In the genomic region with DNA sequence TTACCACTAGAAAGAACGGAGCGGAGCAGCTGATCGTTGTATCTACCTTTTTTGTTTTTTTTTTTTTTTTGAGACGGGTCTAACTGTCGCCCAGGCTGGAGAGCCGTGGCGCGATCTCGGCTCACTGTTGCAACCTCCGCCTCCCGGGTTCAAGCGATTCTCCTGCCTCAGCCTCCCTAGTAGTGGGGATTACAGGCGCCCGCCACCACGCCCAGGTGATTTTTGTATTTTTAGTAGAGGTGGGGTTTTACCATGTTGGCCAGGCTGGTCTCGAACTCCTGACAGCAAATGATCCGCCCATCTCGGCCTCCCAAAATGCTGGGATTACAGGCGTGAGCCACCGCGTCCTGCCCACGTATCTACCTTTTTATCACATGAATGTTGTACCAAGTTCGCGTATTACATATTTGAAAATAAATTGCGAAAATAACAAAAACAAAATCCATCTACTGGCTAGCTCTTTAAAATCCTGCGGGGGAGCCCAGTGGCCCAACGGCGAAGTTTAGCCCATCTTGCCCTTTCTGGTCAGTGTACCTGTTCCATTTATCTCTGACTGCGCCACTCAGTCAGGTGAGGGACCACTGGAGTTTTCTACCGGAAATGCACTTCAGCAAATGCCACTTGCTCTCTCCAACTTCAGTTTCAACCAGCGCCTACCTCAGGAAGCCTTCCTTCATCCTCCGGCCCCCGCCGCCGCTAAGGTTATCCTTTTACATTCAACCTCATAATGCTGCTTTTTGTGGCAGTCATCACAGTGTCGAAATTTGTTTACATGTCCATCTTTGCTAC, we compare ENCODE assay signal across 8 cellular contexts. TPM values are rescaled to one million over a fixed set of nuclear protein-coding genes. Genes with fewer than 3 reads are reported as not detected.
A peak's percentile ranks its signal among the peaks of the same experiment; 100 is the strongest.
DNase-seq lines count a peak whose midpoint lies in the region; ATAC-seq and TF ChIP-seq lines count a peak whose summit lies in the region.

No MANE protein-coding gene starts in this region.

- H3K4me3 ChIP-seq in uterus = peak overlapping the region; percentile 93 to 95

- peaks cover 40% of the 10 kb centered on the region for H3K4me1 Mint-ChIP-seq in HFFc6 (ENCODE audit: low read depth)
- peaks cover 34% of the 10 kb centered on the region for H3K4me1 Mint-ChIP-seq in activated CD4-positive, alpha-beta T cell treated with anti-CD3 and anti-CD28 coated beads, Interleukin-2, amount 10 ng/mL, durations not matched to agents 7 days and 5 days
- peaks cover 12% of the 10 kb centered on the region for H3K4me1 Mint-ChIP-seq in endothelial cell (ENCODE audit: unreplicated experiment)
- peaks cover 16 to 58% (median 43%) of the 10 kb centered on the region in 4 donors for H3K4me1 Mint-ChIP-seq in naive thymus-derived CD8-positive, alpha-beta T cell

- H3K27ac Mint-ChIP-seq in HFFc6 (peak overlapping the region; percentile 98), endothelial cell (ENCODE audit: unreplicated experiment) (peak overlapping the region; percentile 86)
- H3K27ac Mint-ChIP-seq in activated CD4-positive, alpha-beta T cell treated with anti-CD3 and anti-CD28 coated beads, Interleukin-2, amount 10 ng/mL, durations not matched to agents 7 days and 5 days = peak overlapping the region; percentile 94
- peak overlapping the region; percentile 86 to 98 (median 96) for H3K27ac Mint-ChIP-seq in naive thymus-derived CD8-positive, alpha-beta T cell

- no peak for DNase-seq in HFFc6
- DNase-seq in activated CD4-positive, alpha-beta T cell treated with anti-CD3 and anti-CD28 coated beads, Interleukin-2, amount 10 ng/mL, durations not matched to agents 7 days and 5 days = peak; percentile 38
- DNase-seq in endothelial cell (ENCODE audit: low spot score) = peak; percentile 22
- DNase-seq in naive thymus-derived CD8-positive, alpha-beta T cell = peak in 4 of 10 donors; percentile 23 to 36 (median 31)
- peak; percentile 22 to 28 for DNase-seq in uterus

- POLR2A ChIA-PET in activated CD4-positive, alpha-beta T cell treated with anti-CD3 and anti-CD28 coated beads, Interleukin-2, amount 10 ng/mL, durations not matched to agents 7 days and 5 days (lab: Charles Lee) = no interaction called here
- POLR2A ChIA-PET in naive thymus-derived CD8-positive, alpha-beta T cell (lab: Charles Lee) = interaction anchor here (0.7 to 1.4 kb wide), 3 partner anchors 110 to 664 kb away, joined by 3 read pairs; a partner anchor contains a TSS

- H3K36me3 ChIP-seq in uterus = no peaks in the 10 kb centered on the region

- TF ChIP-seq POLR2A in uterus (IDR thresholded peaks at IDR 0.05) = no peak

- peaks cover 0 to 9% of the 10 kb centered on the region in 2 donors for H3K4me1 ChIP-seq in uterus

- no peaks in the 10 kb centered on the region for H3K27me3 ChIP-seq in uterus

- ATAC-seq in naive thymus-derived CD8-positive, alpha-beta T cell = no peak
- ATAC-seq in GM21717 (IDR thresholded peaks at IDR 0.05; ENCODE audit: unreplicated experiment) = no peak
- ATAC-seq in GM19397 (IDR thresholded peaks at IDR 0.05; ENCODE audit: unreplicated experiment) = no peak

- intact Hi-C loops in uterus (cut with DNase I; ENCODE audit: low total_unique reads) = no loop called here

- H3K27me3 Mint-ChIP-seq in HFFc6 (ENCODE audit: insufficient read depth) (peaks cover 5% of the 10 kb centered on the region), endothelial cell (ENCODE audit: unreplicated experiment) (peaks cover 3% of the 10 kb centered on the region)
- no peaks in the 10 kb centered on the region for H3K27me3 Mint-ChIP-seq in activated CD4-positive, alpha-beta T cell treated with anti-CD3 and anti-CD28 coated beads, Interleukin-2, amount 10 ng/mL, durations not matched to agents 7 days and 5 days
- no peaks in the 10 kb centered on the region for H3K27me3 Mint-ChIP-seq in naive thymus-derived CD8-positive, alpha-beta T cell

- H3K36me3 Mint-ChIP-seq in HFFc6 (ENCODE audit: low read depth) (peaks cover 41% of the 10 kb centered on the region), endothelial cell (ENCODE audit: low read depth, unreplicated experiment) (peaks cover 8% of the 10 kb centered on the region)
- H3K36me3 Mint-ChIP-seq in activated CD4-positive, alpha-beta T cell treated with anti-CD3 and anti-CD28 coated beads, Interleukin-2, amount 10 ng/mL, durations not matched to agents 7 days and 5 days (ENCODE audit: low read depth) = peaks cover 29% of the 10 kb centered on the region
- H3K36me3 Mint-ChIP-seq in naive thymus-derived CD8-positive, alpha-beta T cell = peaks cover 0 to 22% (median 3%) of the 10 kb centered on the region in 3 donors

- TF ChIP-seq CTCF in C4-2B (conservative IDR thresholded peaks at IDR 0.05) = no peak
- no peak for TF ChIP-seq CTCF in HFFc6 (IDR thresholded peaks at IDR 0.05)
- TF ChIP-seq CTCF in endothelial cell (IDR thresholded peaks at IDR 0.05; ENCODE audit: unreplicated experiment) = no peak
- no peak for TF ChIP-seq CTCF in uterus (IDR thresholded peaks at IDR 0.05)

- no peaks in the 10 kb centered on the region for H3K9me3 Mint-ChIP-seq in HFFc6
- H3K9me3 Mint-ChIP-seq in activated CD4-positive, alpha-beta T cell treated with anti-CD3 and anti-CD28 coated beads, Interleukin-2, amount 10 ng/mL, durations not matched to agents 7 days and 5 days = no peaks in the 10 kb centered on the region
- H3K9me3 Mint-ChIP-seq in endothelial cell (ENCODE audit: unreplicated experiment) = no peaks in the 10 kb centered on the region
- H3K9me3 Mint-ChIP-seq in naive thymus-derived CD8-positive, alpha-beta T cell = peaks cover 0 to 2% (median 0%) of the 10 kb centered on the region in 9 donors

- H3K27ac ChIP-seq in C4-2B (peak overlapping the region; percentile 98), uterus (peak overlapping the region; percentile 98 to 99)

- no peaks in the 10 kb centered on the region for H3K9me3 ChIP-seq in uterus

- CTCF ChIA-PET in activated CD4-positive, alpha-beta T cell treated with anti-CD3 and anti-CD28 coated beads, Interleukin-2, amount 10 ng/mL, durations not matched to agents 7 days and 5 days (lab: Charles Lee) = interaction anchor here (0.6 to 0.7 kb wide), 2 partner anchors 10 to 12 kb away, joined by 3 read pairs; no protein-coding TSS in a partner anchor

- H3K4me3 Mint-ChIP-seq in HFFc6 (peak overlapping the region; percentile 95), endothelial cell (ENCODE audit: unreplicated experiment) (peak overlapping the region; percentile 93)
- peak overlapping the region; percentile 88 for H3K4me3 Mint-ChIP-seq in activated CD4-positive, alpha-beta T cell treated with anti-CD3 and anti-CD28 coated beads, Interleukin-2, amount 10 ng/mL, durations not matched to agents 7 days and 5 days
- peak overlapping the region; percentile 87 to 97 (median 94) for H3K4me3 Mint-ChIP-seq in naive thymus-derived CD8-positive, alpha-beta T cell

RNA-seq across cellular contexts. Expression of a gene that starts 1.2 kb away (rescaled TPM):
- 100 to 1,000 TPM in 1 of 6 experiments, 10 to 100 TPM in 5; 83.2 to 120 (median 87.5) TPM for total RNA-seq in HFFc6 (2021; fragmentation: NEBNext Ultra II Directional; extraction: Animal tissue kit (Norgen Biotek cat#: 25700))
- 10 to 100 TPM; 86.1 to 94.9 TPM for total RNA-seq in activated CD4-positive, alpha-beta T cell treated with anti-CD3 and anti-CD28 coated beads, Interleukin-2, amount 10 ng/mL, durations not matched to agents 7 days and 5 days
- 83.1 TPM for total RNA-seq in endothelial cell (ENCODE audit: unreplicated experiment)
- 10 to 100 TPM; 70.9 to 77.4 TPM for total RNA-seq in naive thymus-derived CD8-positive, alpha-beta T cell
- 10 to 100 TPM; 15.3 to 18.4 (median 16.2) TPM for polyA plus RNA-seq in naive thymus-derived CD8-positive, alpha-beta T cell
- 10 to 100 TPM; 10.5 to 68.1 (median 45.4) TPM for total RNA-seq in uterus
